In genomic region chr17:39096435-39097158, GRCh38 we compare ENCODE assay signal across 8 cellular contexts. TPM values are rescaled to one million over a fixed set of nuclear protein-coding genes. Genes with fewer than 3 reads are reported as not detected.
DNase-seq lines count a peak whose midpoint lies in the region; ATAC-seq, FAIRE-seq and TF ChIP-seq lines count a peak whose summit lies in the region.

No MANE protein-coding gene starts in this region.

- H2AFZ ChIP-seq in hepatocyte: no peak overlapping the region

- TF ChIP-seq EP300 in ovary (IDR thresholded peaks at IDR 0.05): no peak

- no peak for DNase-seq in GM19239 (ENCODE audit: insufficient read length, low spot score)
- DNase-seq in SKM-1 (lab: John Stamatoyannopoulos, UW; ENCODE audit: unreplicated experiment): peak; percentile 68
- DNase-seq in ovary: peak; percentile 45 to 74 (median 58)
- no peak for DNase-seq in hepatocyte (ENCODE audit: low spot score)
- DNase-seq in hypothalamus (lab: John Stamatoyannopoulos, UW): no peak
- no peak for DNase-seq in D341Med (ENCODE audit: low spot score)

- intact Hi-C loops in dendritic cell treated with granulocyte-macrophage colony-stimulating factor and Interleukin-4, amounts not matched to agents 40 ng/mL and 50 ng/mL, for 4 days (cut with micrococcal nuclease): no loop called here
- intact Hi-C loops in ovary (cut with DNase I): loop anchor here in 1 of 4 donors (5.0 kb wide), 1 partner anchor 56 kb away; the partner anchor contains the start of gene PLXDC1

- H3K36me3 ChIP-seq in ovary (no peaks in the 10 kb centered on the region), hepatocyte (replicated peaks; ENCODE audit: insufficient read depth, low read depth) (no peaks in the 10 kb centered on the region)

- no peaks in the 10 kb centered on the region for H3K79me2 ChIP-seq in hepatocyte

- H3K9me3 Mint-ChIP-seq in dendritic cell treated with granulocyte-macrophage colony-stimulating factor and Interleukin-4, amounts not matched to agents 40 ng/mL and 50 ng/mL, for 4 days: no peaks in the 10 kb centered on the region

- no peaks in the 10 kb centered on the region for H3K9me3 ChIP-seq in ovary
- H3K9me3 ChIP-seq in hepatocyte (ENCODE audit: low read depth): no peaks in the 10 kb centered on the region

- no peak for ATAC-seq in GM21447 (IDR thresholded peaks at IDR 0.05; ENCODE audit: unreplicated experiment)

- H3K4me2 ChIP-seq in hepatocyte: no peak overlapping the region

- H3K27ac Mint-ChIP-seq in dendritic cell treated with granulocyte-macrophage colony-stimulating factor and Interleukin-4, amounts not matched to agents 40 ng/mL and 50 ng/mL, for 4 days: peak overlapping the region; percentile 75

- peak overlapping the region; percentile 14 to 60 for H3K27ac ChIP-seq in ovary
- H3K27ac ChIP-seq in hepatocyte: no peak overlapping the region

- no peak for TF ChIP-seq CTCF in ovary (IDR thresholded peaks at IDR 0.05)
- no peak for TF ChIP-seq CTCF in hepatocyte (IDR thresholded peaks at IDR 0.05; ENCODE audit: poor library complexity)

- H3K27me3 Mint-ChIP-seq in dendritic cell treated with granulocyte-macrophage colony-stimulating factor and Interleukin-4, amounts not matched to agents 40 ng/mL and 50 ng/mL, for 4 days: peaks cover 43% of the 10 kb centered on the region

- WGBS in ovary, 3 donors: 11 to 17% (median 15%) methylated on average over 11 of the region's 11 CpGs
- WGBS in hepatocyte (ENCODE audit: low lambda C conversion rate, missing lambda C conversion rate): 58% methylated on average over 11 of the region's 11 CpGs

- TF ChIP-seq POLR2A in ovary (IDR thresholded peaks at IDR 0.05): no peak

- no peak overlapping the region for H3K4me3 Mint-ChIP-seq in dendritic cell treated with granulocyte-macrophage colony-stimulating factor and Interleukin-4, amounts not matched to agents 40 ng/mL and 50 ng/mL, for 4 days

- peaks cover 75% of the 10 kb centered on the region for H3K4me1 Mint-ChIP-seq in dendritic cell treated with granulocyte-macrophage colony-stimulating factor and Interleukin-4, amounts not matched to agents 40 ng/mL and 50 ng/mL, for 4 days (ENCODE audit: low read depth)

- H3K9me2 ChIP-seq in hepatocyte (replicated peaks; ENCODE audit: insufficient read depth): no peaks in the 10 kb centered on the region

- H4K20me1 ChIP-seq in hepatocyte (ENCODE audit: insufficient read depth, poor library complexity, severe bottlenecking): no peaks in the 10 kb centered on the region

- peak; percentile 72 for FAIRE-seq in GM19239 (lab: Jason Lieb, UNC)

- no peaks in the 10 kb centered on the region for H3K27me3 ChIP-seq in ovary
- H3K27me3 ChIP-seq in hepatocyte: no peaks in the 10 kb centered on the region

- H3K4me1 ChIP-seq in ovary (ENCODE audit: insufficient read depth): peaks cover 40% of the 10 kb centered on the region
- peaks cover 22% of the 10 kb centered on the region for H3K4me1 ChIP-seq in hepatocyte (ENCODE audit: insufficient read depth)

- H3K4me3 ChIP-seq in ovary: no peak overlapping the region
- H3K4me3 ChIP-seq in hepatocyte: no peak overlapping the region

- no peaks in the 10 kb centered on the region for H3K36me3 Mint-ChIP-seq in dendritic cell treated with granulocyte-macrophage colony-stimulating factor and Interleukin-4, amounts not matched to agents 40 ng/mL and 50 ng/mL, for 4 days (ENCODE audit: low read depth)

RNA-seq across cellular contexts. Expression of gene PLXDC1, which starts 54.8 kb away (rescaled TPM):
- 10 to 100 TPM; 14.0 to 58.6 (median 32.3) TPM for total RNA-seq in ovary
- polyA plus RNA-seq in ovary: 10 to 100 TPM; 11.6 to 35.4 TPM
- 4.1 and 8.6 TPM in 2 replicates for total RNA-seq in hepatocyte
- polyA plus RNA-seq in hepatocyte: 3.9 and 4.1 TPM in 2 replicates

Comparison
In these comparisons a context has a peak if more than half of its experiments do, and no peak if none do; other contexts are left out.
1. DNase-seq: peak in SKM-1 (single experiment) and ovary (5 of 5); none in GM19239 (single experiment), hepatocyte (single experiment), hypothalamus (0 of 51) and D341Med (single experiment).